In the genomic region with DNA sequence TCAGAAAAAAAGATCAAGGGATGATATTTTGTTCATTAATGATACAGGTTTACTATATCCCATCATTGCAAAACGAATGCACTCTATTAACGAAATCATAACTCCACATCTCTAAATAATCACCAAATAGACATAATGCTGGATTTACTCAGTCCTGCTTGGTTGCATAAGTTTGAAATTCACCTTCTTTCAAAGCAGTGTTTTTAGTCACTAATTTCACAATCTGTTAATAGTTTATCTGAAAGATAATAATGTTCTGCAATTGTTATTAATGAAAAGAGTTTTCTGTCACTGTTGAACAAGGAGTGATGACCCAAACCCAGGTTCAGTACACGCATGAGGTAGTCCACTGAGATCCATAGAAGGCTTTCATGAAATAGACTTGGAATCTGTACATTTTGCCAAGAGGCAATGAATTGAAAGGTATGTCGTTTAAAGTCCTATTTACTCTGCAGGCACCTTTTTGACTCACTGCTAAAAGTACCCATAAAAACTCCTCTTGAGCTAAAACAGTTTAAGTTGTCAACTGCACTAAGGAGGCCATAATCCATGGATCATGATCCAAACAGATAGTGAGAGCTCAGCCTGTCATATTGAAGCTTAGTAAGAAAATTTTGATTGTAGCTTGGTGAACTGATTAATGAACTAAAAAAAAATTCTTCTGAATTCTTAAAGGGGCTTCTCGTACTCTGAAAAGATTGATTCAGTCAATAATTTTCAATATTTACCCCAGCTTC, we compare ENCODE assay signal across 14 cellular contexts.
A peak's percentile ranks its signal among the peaks of the same experiment; 100 is the strongest.
DNase-seq lines count a peak whose midpoint lies in the region; ATAC-seq, FAIRE-seq and TF ChIP-seq lines count a peak whose summit lies in the region.
"Had no signal": no experiment of that assay in that cellular context is flagged by ENCODE, and none has a peak within 500 bp of the region (broad histone marks: within the 10 kb centered on the region; RNA-seq: fewer than 3 reads in every experiment).

No MANE protein-coding gene starts in this region.

- FAIRE-seq in GM12892 (lab: Jason Lieb, UNC), result no peak
- FAIRE-seq: urothelium cell line had no signal

- CTCF ChIA-PET in CD8-positive, alpha-beta memory T cell (lab: Charles Lee), result interaction anchor here (0.6 to 1.7 kb wide), 11 partner anchors 9 to 251 kb away, joined by 3 to 11 read pairs (median 3); a partner anchor contains a TSS
- CTCF ChIA-PET in activated CD8-positive, alpha-beta T cell treated with anti-CD3 and anti-CD28 coated beads, Interleukin-2, amount 10 ng/mL, durations not matched to agents 7 days and 5 days (lab: Charles Lee), result interaction anchor here (0.7 to 2.7 kb wide), 6 partner anchors 10 to 106 kb away, joined by 3 to 32 read pairs (median 6); no protein-coding TSS in a partner anchor
- CTCF ChIA-PET in naive thymus-derived CD4-positive, alpha-beta T cell (lab: Charles Lee), result interaction anchor here (0.6 to 1.2 kb wide), 11 partner anchors 9 to 1021 kb away, joined by 3 to 7 read pairs (median 3); no protein-coding TSS in a partner anchor
- CTCF ChIA-PET in HEK293T (lab: Yijun Ruan, JAX), result no interaction called here

- peaks cover 59% of the 10 kb centered on the region for H3K4me1 ChIP-seq in CD8-positive, alpha-beta memory T cell (ENCODE audit: insufficient read depth, low read length)
- H3K4me1 ChIP-seq in naive thymus-derived CD4-positive, alpha-beta T cell (ENCODE audit: control insufficient read depth in 2 of 2, insufficient read depth in 2 of 2, low read length in 2 of 2), result peaks cover 37 to 44% of the 10 kb centered on the region in 2 donors
- H3K4me1 ChIP-seq: foreskin keratinocyte had no signal

- DNase-seq in CD8-positive, alpha-beta memory T cell, result no peak
- no peak for DNase-seq in activated CD8-positive, alpha-beta T cell treated with anti-CD3 and anti-CD28 coated beads, Interleukin-2, amount 10 ng/mL, durations not matched to agents 7 days and 5 days
- DNase-seq in naive thymus-derived CD4-positive, alpha-beta T cell, result no peak
- DNase-seq in GM12892 (ENCODE audit: insufficient read length) (no peak), HEK293T (ENCODE audit: extremely low spot score) (no peak), NCI-H1092 (lab: John Stamatoyannopoulos, UW) (no peak), NCI-H774 (lab: John Stamatoyannopoulos, UW) (no peak)
- DNase-seq: anterior cingulate cortex, foreskin keratinocyte, mesenchymal stem cell, NCI-H2171 treated with DMSO at 0.1 percent for 48 hours, T-helper 9 cell had no signal

- peak overlapping the region; percentile 87 to 95 (median 89) for H3K4me3 Mint-ChIP-seq in CD8-positive, alpha-beta memory T cell
- H3K4me3 Mint-ChIP-seq in activated CD8-positive, alpha-beta T cell treated with anti-CD3 and anti-CD28 coated beads, Interleukin-2, amount 10 ng/mL, durations not matched to agents 7 days and 5 days, result peak overlapping the region; percentile 71
- H3K4me3 Mint-ChIP-seq in naive thymus-derived CD4-positive, alpha-beta T cell, result peak overlapping the region; percentile 72 to 92 (median 86)

- H3K27ac Mint-ChIP-seq in CD8-positive, alpha-beta memory T cell, result peak overlapping the region; percentile 87 to 99 (median 94)
- H3K27ac Mint-ChIP-seq in activated CD8-positive, alpha-beta T cell treated with anti-CD3 and anti-CD28 coated beads, Interleukin-2, amount 10 ng/mL, durations not matched to agents 7 days and 5 days, result peak overlapping the region; percentile 83
- H3K27ac Mint-ChIP-seq in naive thymus-derived CD4-positive, alpha-beta T cell, result peak overlapping the region; percentile 76 to 100 (median 93)

- peak overlapping the region; percentile 83 for H3K27ac ChIP-seq in CD8-positive, alpha-beta memory T cell (ENCODE audit: low read depth, low read length)
- peak overlapping the region; percentile 70 for H3K27ac ChIP-seq in naive thymus-derived CD4-positive, alpha-beta T cell (ENCODE audit: low read depth, low read length)
- H3K27ac ChIP-seq: foreskin keratinocyte had no signal

- H3K36me3 ChIP-seq in CD8-positive, alpha-beta memory T cell (ENCODE audit: insufficient read depth, low read length), result no peaks in the 10 kb centered on the region
- no peaks in the 10 kb centered on the region for H3K36me3 ChIP-seq in naive thymus-derived CD4-positive, alpha-beta T cell (ENCODE audit: control insufficient read depth in 2 of 3, insufficient read depth in 3 of 3, low read length in 3 of 3)

- peaks cover 68 to 89% (median 89%) of the 10 kb centered on the region in 3 donors for H3K4me1 Mint-ChIP-seq in CD8-positive, alpha-beta memory T cell
- H3K4me1 Mint-ChIP-seq in activated CD8-positive, alpha-beta T cell treated with anti-CD3 and anti-CD28 coated beads, Interleukin-2, amount 10 ng/mL, durations not matched to agents 7 days and 5 days (ENCODE audit: low read depth), result peaks cover 82% of the 10 kb centered on the region
- peaks cover 53 to 91% (median 85%) of the 10 kb centered on the region in 7 donors for H3K4me1 Mint-ChIP-seq in naive thymus-derived CD4-positive, alpha-beta T cell

- intact Hi-C loops in naive thymus-derived CD4-positive, alpha-beta T cell (cut with micrococcal nuclease), result loop anchor here (1.0 to 2.0 kb wide), 6 partner anchors 8 to 76 kb away; a partner anchor contains a TSS

- H3K36me3 Mint-ChIP-seq in CD8-positive, alpha-beta memory T cell, result peaks cover 0 to 5% (median 1%) of the 10 kb centered on the region in 3 donors
- H3K36me3 Mint-ChIP-seq in activated CD8-positive, alpha-beta T cell treated with anti-CD3 and anti-CD28 coated beads, Interleukin-2, amount 10 ng/mL, durations not matched to agents 7 days and 5 days (ENCODE audit: low read depth), result peaks cover 3% of the 10 kb centered on the region
- peaks cover 0 to 13% (median 0%) of the 10 kb centered on the region in 5 donors for H3K36me3 Mint-ChIP-seq in naive thymus-derived CD4-positive, alpha-beta T cell

- no peaks in the 10 kb centered on the region for H3K9me3 Mint-ChIP-seq in CD8-positive, alpha-beta memory T cell
- H3K9me3 Mint-ChIP-seq in activated CD8-positive, alpha-beta T cell treated with anti-CD3 and anti-CD28 coated beads, Interleukin-2, amount 10 ng/mL, durations not matched to agents 7 days and 5 days (ENCODE audit: insufficient read depth), result no peaks in the 10 kb centered on the region
- H3K9me3 Mint-ChIP-seq in naive thymus-derived CD4-positive, alpha-beta T cell, result peaks cover 0 to 1% (median 0%) of the 10 kb centered on the region in 11 donors

- TF ChIP-seq POLR2A in GM12892 (IDR thresholded peaks at IDR 0.05; ENCODE audit: low read depth, low read length), result no peak

- H3K27me3 Mint-ChIP-seq in CD8-positive, alpha-beta memory T cell, result no peaks in the 10 kb centered on the region
- no peaks in the 10 kb centered on the region for H3K27me3 Mint-ChIP-seq in activated CD8-positive, alpha-beta T cell treated with anti-CD3 and anti-CD28 coated beads, Interleukin-2, amount 10 ng/mL, durations not matched to agents 7 days and 5 days (ENCODE audit: low read depth)
- no peaks in the 10 kb centered on the region for H3K27me3 Mint-ChIP-seq in naive thymus-derived CD4-positive, alpha-beta T cell

- peak; percentile 9 for ATAC-seq in HG02759 (IDR thresholded peaks at IDR 0.05; ENCODE audit: unreplicated experiment)
- peak; percentile 13 for ATAC-seq in activated CD8-positive, alpha-beta T cell treated with anti-CD3 and anti-CD28 coated beads, Interleukin-2, amount 10 ng/mL, durations not matched to agents 7 days and 5 days
- ATAC-seq in naive thymus-derived CD4-positive, alpha-beta T cell, result no peak
- ATAC-seq: foreskin keratinocyte had no signal

- no peaks in the 10 kb centered on the region for H3K27me3 ChIP-seq in CD8-positive, alpha-beta memory T cell (ENCODE audit: insufficient read depth, low read length, poor library complexity, severe bottlenecking)
- no peaks in the 10 kb centered on the region for H3K27me3 ChIP-seq in naive thymus-derived CD4-positive, alpha-beta T cell (ENCODE audit: control insufficient read depth in 2 of 2, insufficient read depth in 2 of 2, low read length in 2 of 2)
- H3K27me3 ChIP-seq: foreskin keratinocyte had no signal

- POLR2A ChIA-PET in CD8-positive, alpha-beta memory T cell (lab: Charles Lee), result interaction anchor here (0.5 to 1.7 kb wide), 8 partner anchors 8 to 250 kb away, joined by 3 to 16 read pairs (median 3); a partner anchor contains a TSS
- POLR2A ChIA-PET in activated CD8-positive, alpha-beta T cell treated with anti-CD3 and anti-CD28 coated beads, Interleukin-2, amount 10 ng/mL, durations not matched to agents 7 days and 5 days (lab: Charles Lee), result interaction anchor here (0.6 to 2.9 kb wide), 8 partner anchors 10 to 115 kb away, joined by 3 to 28 read pairs (median 5); a partner anchor contains a TSS
- POLR2A ChIA-PET in naive thymus-derived CD4-positive, alpha-beta T cell (lab: Charles Lee), result interaction anchor here (0.6 to 2.9 kb wide), 24 partner anchors 8 to 1010 kb away, joined by 3 to 48 read pairs (median 4); a partner anchor contains a TSS
- POLR2A ChIA-PET in HEK293T (lab: Yijun Ruan, JAX), result no interaction called here

- H3K4me3 ChIP-seq in CD8-positive, alpha-beta memory T cell (ENCODE audit: low read length), result peak overlapping the region; percentile 81
- peak overlapping the region; percentile 58 for H3K4me3 ChIP-seq in naive thymus-derived CD4-positive, alpha-beta T cell (ENCODE audit: low read length)

- H3K9me3 ChIP-seq in CD8-positive, alpha-beta memory T cell (ENCODE audit: low read length), result no peaks in the 10 kb centered on the region
- no peaks in the 10 kb centered on the region for H3K9me3 ChIP-seq in naive thymus-derived CD4-positive, alpha-beta T cell (ENCODE audit: control insufficient read depth in 2 of 3, low read length in 3 of 3)

TF ChIP-seq in HEK293T, 16 proteins besides CTCF, POLR2A, EP300 and RAD21:
- TF ChIP-seq TARDBP (IDR thresholded peaks at IDR 0.05), result no peak
- TF ChIP-seq ELF4 (IDR thresholded peaks at IDR 0.05), result no peak
